ENCODE assay signal across 2 cellular contexts in genomic region chr10:46285300-46285699, GRCh38.
TF ChIP-seq lines count a peak whose summit lies in the region.

No MANE protein-coding gene starts in this region.

TF ChIP-seq in SK-N-SH, 30 proteins besides CTCF, POLR2A, EP300 and RAD21 (continued from another document):
- no peak for TF ChIP-seq REST (IDR thresholded peaks at IDR 0.05; ENCODE audit: low read depth, low read length)
- TF ChIP-seq EZH2phosphoT487 (IDR thresholded peaks at IDR 0.05; ENCODE audit: borderline replicate concordance, low read depth) = no peak
- TF ChIP-seq MXI1 (IDR thresholded peaks at IDR 0.05; ENCODE audit: low read depth, low read length) = no peak
- TF ChIP-seq CHD2 (IDR thresholded peaks at IDR 0.05; ENCODE audit: low read length, partially characterized antibody) = no peak
- TF ChIP-seq RCOR1 (IDR thresholded peaks at IDR 0.05; ENCODE audit: low read length) = no peak
- TF ChIP-seq TAF1 (IDR thresholded peaks at IDR 0.05; ENCODE audit: borderline replicate concordance, low read depth, low read length) = no peak
- no peak for TF ChIP-seq USF2 (IDR thresholded peaks at IDR 0.05; ENCODE audit: borderline replicate concordance, low read depth, low read length)
- TF ChIP-seq JUND (IDR thresholded peaks at IDR 0.05) = no peak
TF ChIP-seq in SK-N-SH: peak in this region for 0.

TF ChIP-seq in SK-N-SH treated with all-trans-retinoic acid at 6 μM for 48 hours, 23 proteins besides CTCF, POLR2A, EP300 and RAD21 (continued from another document):
- TF ChIP-seq CSRNP3 (CRISPR knock-in tag; IDR thresholded peaks at IDR 0.05) (no peak), POU6F1 (CRISPR knock-in tag; IDR thresholded peaks at IDR 0.05; ENCODE audit: borderline replicate concordance, low read depth) (no peak), TOX (CRISPR knock-in tag; IDR thresholded peaks at IDR 0.05; ENCODE audit: borderline replicate concordance) (no peak), ZNF70 (CRISPR knock-in tag; IDR thresholded peaks at IDR 0.05) (no peak), ZFP30 (CRISPR knock-in tag; IDR thresholded peaks at IDR 0.05) (no peak)
TF ChIP-seq in SK-N-SH treated with all-trans-retinoic acid at 6 μM for 48 hours: peak in this region for 0.
